In genomic region chr2:204072443-204073324, GRCh38 we compare ENCODE assay signal across 8 cellular contexts.
DNase-seq lines count a peak whose midpoint lies in the region; ATAC-seq, FAIRE-seq and TF ChIP-seq lines count a peak whose summit lies in the region.

No MANE protein-coding gene starts in this region.

- H3K27ac Mint-ChIP-seq in activated CD4-positive, alpha-beta memory T cell treated with anti-CD3 and anti-CD28 coated beads, Interleukin-2, amount 10 ng/mL, durations not matched to agents 7 days and 5 days = no peak overlapping the region

- H3K9me3 ChIP-seq in cardiac muscle cell (ENCODE audit: low read depth) = no peaks in the 10 kb centered on the region
- H3K9me3 ChIP-seq in small intestine (ENCODE audit: control insufficient read depth, low read depth) = no peaks in the 10 kb centered on the region

- TF ChIP-seq POLR2A in erythroblast (IDR thresholded peaks at IDR 0.05; ENCODE audit: low read length) = no peak

- no peak overlapping the region for H3K4me3 ChIP-seq in cardiac muscle cell
- H3K4me3 ChIP-seq in small intestine (ENCODE audit: low read depth in 1 of 2, low read length in 2 of 2) = no peak overlapping the region

- intact Hi-C loops in Right ventricle myocardium inferior (cut with DNase I) = no loop called here

- no peak for FAIRE-seq in small intestine (lab: Jason Lieb, UNC)

- DNase-seq in cardiac muscle cell (ENCODE audit: low read depth in 1 of 2, low spot score in 1 of 2) (peak; percentile 18 to 45), Right ventricle myocardium inferior (ENCODE audit: missing footprints) (no peak), KG1 (lab: John Stamatoyannopoulos, UW) (peak; percentile 31), erythroblast (lab: John Stamatoyannopoulos, UW) (peak; percentile 6 to 48), small intestine (peak; percentile 52), Kasumi-1 (lab: John Stamatoyannopoulos, UW) (no peak)
- peak; percentile 73 for DNase-seq in activated CD4-positive, alpha-beta memory T cell treated with anti-CD3 and anti-CD28 coated beads, Interleukin-2, amount 10 ng/mL, durations not matched to agents 7 days and 5 days

- peaks cover 3% of the 10 kb centered on the region for H3K27me3 Mint-ChIP-seq in activated CD4-positive, alpha-beta memory T cell treated with anti-CD3 and anti-CD28 coated beads, Interleukin-2, amount 10 ng/mL, durations not matched to agents 7 days and 5 days

- no peak overlapping the region for H3K4me3 Mint-ChIP-seq in activated CD4-positive, alpha-beta memory T cell treated with anti-CD3 and anti-CD28 coated beads, Interleukin-2, amount 10 ng/mL, durations not matched to agents 7 days and 5 days

- H3K27me3 ChIP-seq in cardiac muscle cell (no peaks in the 10 kb centered on the region), small intestine (ENCODE audit: control insufficient read depth in 2 of 2, insufficient read depth in 2 of 2, low read length in 2 of 2) (no peaks in the 10 kb centered on the region)

- WGBS in small intestine, 3 donors = 55 to 71% (median 63%) methylated on average over 8 of the region's 8 CpGs

- H3K4me1 ChIP-seq in cardiac muscle cell (ENCODE audit: low read depth) (no peaks in the 10 kb centered on the region), small intestine (ENCODE audit: control insufficient read depth in 2 of 2, insufficient read depth in 1 of 2, low read depth in 1 of 2, low read length in 1 of 2) (no peaks in the 10 kb centered on the region)

- no peaks in the 10 kb centered on the region for H3K36me3 Mint-ChIP-seq in activated CD4-positive, alpha-beta memory T cell treated with anti-CD3 and anti-CD28 coated beads, Interleukin-2, amount 10 ng/mL, durations not matched to agents 7 days and 5 days (ENCODE audit: low read depth)

- H3K27ac ChIP-seq in cardiac muscle cell (no peak overlapping the region), small intestine (ENCODE audit: low read depth in 1 of 2, low read length in 1 of 2) (no peak overlapping the region)

- H3K4me1 Mint-ChIP-seq in activated CD4-positive, alpha-beta memory T cell treated with anti-CD3 and anti-CD28 coated beads, Interleukin-2, amount 10 ng/mL, durations not matched to agents 7 days and 5 days = peaks cover 2% of the 10 kb centered on the region

- CTCF ChIA-PET in activated CD4-positive, alpha-beta memory T cell treated with anti-CD3 and anti-CD28 coated beads, Interleukin-2, amount 10 ng/mL, durations not matched to agents 7 days and 5 days (lab: Charles Lee) = interaction anchor here (0.6 to 3.4 kb wide), 20 partner anchors 8 to 1312 kb away, joined by 3 to 30 read pairs (median 4); no protein-coding TSS in a partner anchor

- POLR2A ChIA-PET in activated CD4-positive, alpha-beta memory T cell treated with anti-CD3 and anti-CD28 coated beads, Interleukin-2, amount 10 ng/mL, durations not matched to agents 7 days and 5 days (lab: Charles Lee) = interaction anchor here (1.6 kb wide), 1 partner anchor 138 kb away, joined by 3 read pairs; no protein-coding TSS in a partner anchor

- H3K36me3 ChIP-seq in cardiac muscle cell = no peaks in the 10 kb centered on the region
- no peaks in the 10 kb centered on the region for H3K36me3 ChIP-seq in small intestine (ENCODE audit: control insufficient read depth in 2 of 2, insufficient read depth in 2 of 2, low read length in 2 of 2)

- H3K9me3 Mint-ChIP-seq in activated CD4-positive, alpha-beta memory T cell treated with anti-CD3 and anti-CD28 coated beads, Interleukin-2, amount 10 ng/mL, durations not matched to agents 7 days and 5 days = no peaks in the 10 kb centered on the region

- ATAC-seq in Right ventricle myocardium inferior = no peak
- no peak for ATAC-seq in GM21390 (IDR thresholded peaks at IDR 0.05; ENCODE audit: unreplicated experiment)

- TF ChIP-seq CTCF in cardiac muscle cell (IDR thresholded peaks at IDR 0.05; ENCODE audit: low read depth, low read length) = peak; percentile 40

Comparison
In these comparisons a context has a peak if more than half of its experiments do, and no peak if none do; other contexts are left out.
1. DNase-seq: peak in cardiac muscle cell (2 of 2), KG1 (single experiment), activated CD4-positive, alpha-beta memory T cell treated with anti-CD3 and anti-CD28 coated beads, Interleukin-2, amount 10 ng/mL, durations not matched to agents 7 days and 5 days (single experiment), erythroblast (2 of 2) and small intestine (single experiment); none in Right ventricle myocardium inferior (single experiment) and Kasumi-1 (0 of 2).